29 cellular contexts compared by ENCODE assay signal in genomic region chr22:19506212-19506611, GRCh38. TPM values are rescaled to one million over a fixed set of nuclear protein-coding genes. Genes with fewer than 3 reads are reported as not detected.
DNase-seq lines count a peak whose midpoint lies in the region; ATAC-seq, FAIRE-seq and TF ChIP-seq lines count a peak whose summit lies in the region.
"Had no signal": no experiment of that assay in that cellular context is flagged by ENCODE, and none has a peak within 500 bp of the region (broad histone marks: within the 10 kb centered on the region; RNA-seq: fewer than 3 reads in every experiment).

No MANE protein-coding gene starts in this region.

- H3K9me3 ChIP-seq in Caco-2 (no peaks in the 10 kb centered on the region), neuronal stem cell (replicated peaks in 1 of 2; ENCODE audit: control insufficient read depth in 2 of 2, insufficient read depth in 1 of 2, low read depth in 1 of 2, low read length in 2 of 2) (no peaks in the 10 kb centered on the region), kidney (ENCODE audit: control insufficient read depth in 1 of 2, low read length in 2 of 2) (no peaks in the 10 kb centered on the region)
- H3K9me3 ChIP-seq: lower lobe of right lung, suprapubic skin, upper lobe of left lung had no signal

- no peaks in the 10 kb centered on the region for H3K27me3 Mint-ChIP-seq in activated CD4-positive, alpha-beta T cell treated with anti-CD3 and anti-CD28 coated beads, Interleukin-2, amount 10 ng/mL, durations not matched to agents 7 days and 5 days
- H3K27me3 Mint-ChIP-seq in Caco-2 (ENCODE audit: insufficient read depth, unreplicated experiment) = no peaks in the 10 kb centered on the region
- no peaks in the 10 kb centered on the region for H3K27me3 Mint-ChIP-seq in activated naive CD8-positive, alpha-beta T cell treated with anti-CD3 and anti-CD28 coated beads for 36 hours

- no peak overlapping the region for H2AK5ac ChIP-seq in neuronal stem cell (ENCODE audit: low read depth, low read length)

- peaks cover 46% of the 10 kb centered on the region for H3K36me3 Mint-ChIP-seq in activated CD4-positive, alpha-beta T cell treated with anti-CD3 and anti-CD28 coated beads, Interleukin-2, amount 10 ng/mL, durations not matched to agents 7 days and 5 days (ENCODE audit: low read depth)
- peaks cover 23% of the 10 kb centered on the region for H3K36me3 Mint-ChIP-seq in Caco-2 (ENCODE audit: insufficient read depth, unreplicated experiment)
- peaks cover 45% of the 10 kb centered on the region for H3K36me3 Mint-ChIP-seq in activated naive CD8-positive, alpha-beta T cell treated with anti-CD3 and anti-CD28 coated beads for 36 hours
- H3K36me3 Mint-ChIP-seq: natural killer cell had no signal

- CTCF ChIA-PET in activated CD4-positive, alpha-beta T cell treated with anti-CD3 and anti-CD28 coated beads, Interleukin-2, amount 10 ng/mL, durations not matched to agents 7 days and 5 days (lab: Charles Lee) = interaction anchor here (1.5 kb wide), 1 partner anchor 123 kb away, joined by 4 read pairs; no protein-coding TSS in a partner anchor
- CTCF ChIA-PET in Caco-2 (lab: Charles Lee) = interaction anchor here (0.8 kb wide), 1 partner anchor 10 kb away, joined by 3 read pairs; no protein-coding TSS in a partner anchor

- intact Hi-C loops in Caco-2 (cut with micrococcal nuclease; ENCODE audit: unreplicated experiment) = no loop called here
- intact Hi-C loops in kidney (cut with DNase I) = no loop called here

- H4K91ac ChIP-seq in neuronal stem cell (ENCODE audit: low read depth, low read length, poor library complexity) = no peak overlapping the region

- peak overlapping the region; percentile 82 for H3K23ac ChIP-seq in neuronal stem cell (ENCODE audit: low read depth, low read length, poor library complexity)

- no TSS peak for BruUV-seq in Caco-2 (replicated peaks; lab: Mats Ljungman, UMichigan)

- POLR2A ChIA-PET in activated CD4-positive, alpha-beta T cell treated with anti-CD3 and anti-CD28 coated beads, Interleukin-2, amount 10 ng/mL, durations not matched to agents 7 days and 5 days (lab: Charles Lee) = no interaction called here
- POLR2A ChIA-PET in Caco-2 (lab: Charles Lee) = interaction anchor here (0.8 kb wide), 1 partner anchor 27 kb away, joined by 7 read pairs; the partner anchor contains the start of gene CDC45

- peaks cover 32% of the 10 kb centered on the region for H3K4me1 Mint-ChIP-seq in activated CD4-positive, alpha-beta T cell treated with anti-CD3 and anti-CD28 coated beads, Interleukin-2, amount 10 ng/mL, durations not matched to agents 7 days and 5 days
- H3K4me1 Mint-ChIP-seq in Caco-2 (ENCODE audit: low read depth, unreplicated experiment) = no peaks in the 10 kb centered on the region
- H3K4me1 Mint-ChIP-seq in activated naive CD8-positive, alpha-beta T cell treated with anti-CD3 and anti-CD28 coated beads for 36 hours = peaks cover 17% of the 10 kb centered on the region

- H2BK120ac ChIP-seq in neuronal stem cell (ENCODE audit: low read depth, low read length) = no peak overlapping the region

- H3K4me3 ChIP-seq in Caco-2 (ENCODE audit: low read depth, low read length) (no peak overlapping the region), neuronal stem cell (ENCODE audit: low read length in 2 of 2) (peak overlapping the region in 1 of 2 donors; percentile 16), kidney (ENCODE audit: low read length in 2 of 2) (no peak overlapping the region)
- H3K4me3 ChIP-seq: hepatocyte, lower lobe of right lung, suprapubic skin, upper lobe of left lung had no signal

- no peak overlapping the region for H2AFZ ChIP-seq in neuronal stem cell (ENCODE audit: low read length)
- H2AFZ ChIP-seq: hepatocyte had no signal

- WGBS in neuronal stem cell (ENCODE audit: extremely low coverage in 2 of 2, insufficient read length in 2 of 2, insufficient replicate concordance in 1 of 2), 2 donors = no CpG with 5 or more reads among the region's 10 CpGs

- no peak overlapping the region for H4K8ac ChIP-seq in neuronal stem cell (ENCODE audit: low read depth, low read length)

- TF ChIP-seq CTCF in Caco-2 (IDR thresholded peaks at IDR 0.05; ENCODE audit: insufficient read depth in 1 of 2, low read depth in 1 of 2, low read length in 1 of 2, severe bottlenecking in 1 of 2, unreplicated experiment in 1 of 2) = no peak
- no peak for TF ChIP-seq CTCF in kidney (IDR thresholded peaks at IDR 0.05; ENCODE audit: borderline replicate concordance, extremely low read depth, insufficient read depth)

- H3K9ac ChIP-seq in neuronal stem cell (ENCODE audit: low read depth, low read length, poor library complexity) = peak overlapping the region; percentile 68
- H3K9ac ChIP-seq in kidney (ENCODE audit: low read length in 2 of 2) = no peak overlapping the region

- H3K27ac Mint-ChIP-seq in activated CD4-positive, alpha-beta T cell treated with anti-CD3 and anti-CD28 coated beads, Interleukin-2, amount 10 ng/mL, durations not matched to agents 7 days and 5 days = peak overlapping the region; percentile 82
- H3K27ac Mint-ChIP-seq in Caco-2 (ENCODE audit: unreplicated experiment) = peak overlapping the region; percentile 70
- peak overlapping the region; percentile 42 for H3K27ac Mint-ChIP-seq in activated naive CD8-positive, alpha-beta T cell treated with anti-CD3 and anti-CD28 coated beads for 36 hours
- H3K27ac Mint-ChIP-seq: activated naive CD4-positive, alpha-beta T cell treated with anti-CD3 and anti-CD28 coated beads for 36 hours had no signal

- no peak overlapping the region for H3K4me3 Mint-ChIP-seq in activated CD4-positive, alpha-beta T cell treated with anti-CD3 and anti-CD28 coated beads, Interleukin-2, amount 10 ng/mL, durations not matched to agents 7 days and 5 days
- no peak overlapping the region for H3K4me3 Mint-ChIP-seq in Caco-2 (ENCODE audit: unreplicated experiment)
- H3K4me3 Mint-ChIP-seq in activated naive CD8-positive, alpha-beta T cell treated with anti-CD3 and anti-CD28 coated beads for 36 hours = no peak overlapping the region
- H3K4me3 Mint-ChIP-seq: activated naive CD4-positive, alpha-beta T cell treated with anti-CD3 and anti-CD28 coated beads for 36 hours; natural killer cell had no signal

- H3K14ac ChIP-seq in neuronal stem cell (ENCODE audit: low read length) = no peak overlapping the region

- no peak overlapping the region for H2BK15ac ChIP-seq in neuronal stem cell (ENCODE audit: low read length)

- H3K18ac ChIP-seq in neuronal stem cell (ENCODE audit: low read length) = peak overlapping the region; percentile 53

- H3K36me3 ChIP-seq in Caco-2 (ENCODE audit: control insufficient read depth, insufficient read depth, low read length) (no peaks in the 10 kb centered on the region), neuronal stem cell (replicated peaks in 1 of 2; ENCODE audit: control insufficient read depth in 2 of 2, insufficient read depth in 2 of 2, low read length in 2 of 2) (peaks cover 29 to 90% of the 10 kb centered on the region in 2 donors), kidney (ENCODE audit: control insufficient read depth in 1 of 2, insufficient read depth in 2 of 2, low read length in 2 of 2) (no peaks in the 10 kb centered on the region)
- H3K36me3 ChIP-seq: lower lobe of right lung, suprapubic skin, upper lobe of left lung had no signal

- H3K4me2 ChIP-seq in neuronal stem cell (ENCODE audit: insufficient read depth, low read length, poor library complexity, severe bottlenecking) = no peak overlapping the region
- H3K4me2 ChIP-seq: hepatocyte had no signal

- no peaks in the 10 kb centered on the region for H3K9me3 Mint-ChIP-seq in activated CD4-positive, alpha-beta T cell treated with anti-CD3 and anti-CD28 coated beads, Interleukin-2, amount 10 ng/mL, durations not matched to agents 7 days and 5 days
- no peaks in the 10 kb centered on the region for H3K9me3 Mint-ChIP-seq in Caco-2 (ENCODE audit: unreplicated experiment)
- no peaks in the 10 kb centered on the region for H3K9me3 Mint-ChIP-seq in activated naive CD8-positive, alpha-beta T cell treated with anti-CD3 and anti-CD28 coated beads for 36 hours
- H3K9me3 Mint-ChIP-seq: activated naive CD4-positive, alpha-beta T cell treated with anti-CD3 and anti-CD28 coated beads for 36 hours; natural killer cell had no signal

- H3K4ac ChIP-seq in neuronal stem cell (ENCODE audit: low read length) = no peak overlapping the region

- H3K4me1 ChIP-seq in Caco-2 (no peaks in the 10 kb centered on the region), neuronal stem cell (ENCODE audit: control insufficient read depth in 2 of 2, insufficient read depth in 1 of 2, low read depth in 1 of 2, low read length in 2 of 2) (no peaks in the 10 kb centered on the region), kidney (ENCODE audit: control insufficient read depth in 1 of 2, insufficient read depth in 1 of 2, low read depth in 1 of 2, low read length in 2 of 2) (no peaks in the 10 kb centered on the region)
- H3K4me1 ChIP-seq: lower lobe of right lung, suprapubic skin, upper lobe of left lung had no signal

- H3K79me1 ChIP-seq in neuronal stem cell (ENCODE audit: low read depth, low read length) = peaks cover 5% of the 10 kb centered on the region

- peak overlapping the region; percentile 18 for H2BK12ac ChIP-seq in neuronal stem cell (ENCODE audit: low read length)

- H3K27me3 ChIP-seq in Caco-2 (replicated peaks; ENCODE audit: control insufficient read depth, insufficient read depth, low read length) (no peaks in the 10 kb centered on the region), neuronal stem cell (ENCODE audit: control insufficient read depth in 3 of 3, insufficient read depth in 3 of 3, low read depth in 1 of 3, low read length in 3 of 3) (no peaks in the 10 kb centered on the region)
- H3K27me3 ChIP-seq: hepatocyte, suprapubic skin, upper lobe of left lung had no signal

- no peak for TF ChIP-seq POLR2A in erythroblast (IDR thresholded peaks at IDR 0.05; ENCODE audit: low read length)

- no peak for DNase-seq in activated CD4-positive, alpha-beta T cell treated with anti-CD3 and anti-CD28 coated beads, Interleukin-2, amount 10 ng/mL, durations not matched to agents 7 days and 5 days
- DNase-seq in activated CD4-positive, alpha-beta T cell treated with anti-CD3 and anti-CD28 coated beads for 1 hour = no peak
- no peak for DNase-seq in Caco-2
- DNase-seq in activated naive CD8-positive, alpha-beta T cell treated with anti-CD3 and anti-CD28 coated beads for 36 hours = no peak
- DNase-seq in neuronal stem cell (ENCODE audit: low spot score) = no peak
- no peak for DNase-seq in kidney
- no peak for DNase-seq in erythroblast (lab: John Stamatoyannopoulos, UW)
- DNase-seq: activated CD4-positive, CD25-positive, alpha-beta regulatory T cell; activated naive CD4-positive, alpha-beta T cell treated with anti-CD3 and anti-CD28 coated beads for 36 hours; aorta; effector CD4-positive, alpha-beta T cell; GOT3; lower lobe of right lung; natural killer cell; NCI-H1092; NCI-H187; NCI-H2171; SIG-M5; stimulated activated CD4-positive, alpha-beta T cell treated with anti-CD3 and anti-CD28 coated beads, Interleukin-15, amount 100 ng/mL, for 24 hours; stimulated activated CD4-positive, alpha-beta T cell treated with anti-CD3 and anti-CD28 coated beads, Interleukin-4, amount 100 ng/mL, for 4 hours; upper lobe of left lung had no signal

- no peak for ATAC-seq in HG02642 (IDR thresholded peaks at IDR 0.05; ENCODE audit: poor library complexity, unreplicated experiment)

- FAIRE-seq in kidney (lab: Jason Lieb, UNC) = no peak
- FAIRE-seq: A204.1, bronchial epithelial cell, colon had no signal

- H2BK5ac ChIP-seq in neuronal stem cell (ENCODE audit: low read length) = peak overlapping the region; percentile 71

- H3K27ac ChIP-seq in neuronal stem cell (replicated peaks; ENCODE audit: low read length) = no peak overlapping the region
- H3K27ac ChIP-seq in kidney (ENCODE audit: low read depth in 2 of 2, low read length in 2 of 2) = no peak overlapping the region
- H3K27ac ChIP-seq: hepatocyte, lower lobe of right lung, suprapubic skin, upper lobe of left lung had no signal

RNA-seq across cellular contexts. Expression of gene CLDN5, which starts 18.0 kb away (rescaled TPM):
- under 1 TPM; 0.25 to 0.40 TPM for total RNA-seq in activated CD4-positive, alpha-beta T cell treated with anti-CD3 and anti-CD28 coated beads, Interleukin-2, amount 10 ng/mL, durations not matched to agents 7 days and 5 days
- not detected in 2 replicates for total RNA-seq in Caco-2 (2022)
- not detected for total RNA-seq in activated naive CD8-positive, alpha-beta T cell treated with anti-CD3 and anti-CD28 coated beads for 36 hours
- 2.0 TPM for polyA plus RNA-seq in neuronal stem cell (2013, experiment 1 of 2)
- 2.1 TPM for polyA plus RNA-seq in neuronal stem cell (2013, experiment 2 of 2)
- total RNA-seq in kidney = 48.4 TPM
- polyA plus RNA-seq in kidney (ENCODE audit: insufficient read depth, low read depth, low replicate concordance) = 47.8 TPM
- total RNA-seq: NCI-H460, osteocyte had no signal

RNA-seq across cellular contexts. Expression of gene CDC45, which starts 26.5 kb away (rescaled TPM):
- total RNA-seq in activated CD4-positive, alpha-beta T cell treated with anti-CD3 and anti-CD28 coated beads, Interleukin-2, amount 10 ng/mL, durations not matched to agents 7 days and 5 days = 10 to 100 TPM; 59.5 to 65.7 TPM
- total RNA-seq in Caco-2 (2022) = 41.7 and 44.6 TPM in 2 replicates
- total RNA-seq in activated naive CD8-positive, alpha-beta T cell treated with anti-CD3 and anti-CD28 coated beads for 36 hours = 100 to 1,000 TPM; 110 to 114 TPM
- 17.8 TPM for polyA plus RNA-seq in neuronal stem cell (2013, experiment 1 of 2)
- 18.0 TPM for polyA plus RNA-seq in neuronal stem cell (2013, experiment 2 of 2)
- total RNA-seq in kidney = 1.1 TPM
- 0.32 TPM for polyA plus RNA-seq in kidney (ENCODE audit: insufficient read depth, low read depth, low replicate concordance)

RNA-seq across cellular contexts. Expression of gene UFD1, which starts 27.2 kb away (rescaled TPM):
- total RNA-seq in activated CD4-positive, alpha-beta T cell treated with anti-CD3 and anti-CD28 coated beads, Interleukin-2, amount 10 ng/mL, durations not matched to agents 7 days and 5 days = 100 to 1,000 TPM in 1 of 2 experiments, 10 to 100 TPM in 1; 93.1 to 114 TPM
- 102 and 108 TPM in 2 replicates for total RNA-seq in Caco-2 (2022)
- total RNA-seq in activated naive CD8-positive, alpha-beta T cell treated with anti-CD3 and anti-CD28 coated beads for 36 hours = 10 to 100 TPM; 71.1 to 79.3 TPM
- polyA plus RNA-seq in neuronal stem cell (2013, experiment 1 of 2) = 62.6 TPM
- 57.2 TPM for polyA plus RNA-seq in neuronal stem cell (2013, experiment 2 of 2)
- total RNA-seq in kidney = 56.2 TPM
- 67.8 TPM for polyA plus RNA-seq in kidney (ENCODE audit: insufficient read depth, low read depth, low replicate concordance)

RNA-seq across cellular contexts. Expression of gene C22orf39, which starts 58.7 kb away (rescaled TPM):
- total RNA-seq in activated CD4-positive, alpha-beta T cell treated with anti-CD3 and anti-CD28 coated beads, Interleukin-2, amount 10 ng/mL, durations not matched to agents 7 days and 5 days = 10 to 100 TPM; 33.3 to 34.0 TPM
- total RNA-seq in Caco-2 (2022) (30.7 and 36.1 TPM in 2 replicates), kidney (27.1 TPM)
- total RNA-seq in activated naive CD8-positive, alpha-beta T cell treated with anti-CD3 and anti-CD28 coated beads for 36 hours = 10 to 100 TPM; 21.7 to 23.6 TPM
- 46.6 TPM for polyA plus RNA-seq in neuronal stem cell (2013, experiment 1 of 2)
- polyA plus RNA-seq in neuronal stem cell (2013, experiment 2 of 2) = 48.5 TPM
- polyA plus RNA-seq in kidney (ENCODE audit: insufficient read depth, low read depth, low replicate concordance) = 54.4 TPM

Comparison
In these comparisons a context has a peak if more than half of its experiments do, and no peak if none do; other contexts are left out.
1. RNA of gene CLDN5, which starts 18.0 kb away (total RNA-seq): 48.4 TPM in kidney (single experiment); 0.25 to 0.40 TPM in activated CD4-positive, alpha-beta T cell treated with anti-CD3 and anti-CD28 coated beads, Interleukin-2, amount 10 ng/mL, durations not matched to agents 7 days and 5 days, not detected in Caco-2 and not detected in activated naive CD8-positive, alpha-beta T cell treated with anti-CD3 and anti-CD28 coated beads for 36 hours; every median in the first group is over 10 times any median in the second.
2. RNA of gene CDC45, which starts 26.5 kb away (total RNA-seq): 110 to 114 TPM in activated naive CD8-positive, alpha-beta T cell treated with anti-CD3 and anti-CD28 coated beads for 36 hours, 59.5 to 65.7 TPM in activated CD4-positive, alpha-beta T cell treated with anti-CD3 and anti-CD28 coated beads, Interleukin-2, amount 10 ng/mL, durations not matched to agents 7 days and 5 days and 41.7 to 44.6 TPM in Caco-2; 1.1 TPM in kidney (single experiment); every median in the first group is over 10 times any median in the second.
3. Peak in every context shown above with its lines, with median percentiles within 50 percentile points of each other: H3K27ac Mint-ChIP-seq.